Comparison of ENCODE assay signal across 8 cellular contexts in genomic region chr4:139177049-139177887, GRCh38. TPM values are rescaled to one million over a fixed set of nuclear protein-coding genes. Genes with fewer than 3 reads are reported as not detected.
DNase-seq lines count a peak whose midpoint lies in the region; ATAC-seq, FAIRE-seq and TF ChIP-seq lines count a peak whose summit lies in the region.

Gene ELF2, minus strand, starts transcription at chr4:139177218. Its CDS starts 39,517 bp downstream, at chr4:139137701.

- H3K27me3 ChIP-seq in transverse colon = no peaks in the 10 kb centered on the region

- H3K36me3 ChIP-seq in transverse colon = no peaks in the 10 kb centered on the region

- H3K4me1 ChIP-seq in transverse colon = peaks cover 9 to 24% (median 12%) of the 10 kb centered on the region in 4 donors

- DNase-seq in GM12891 (ENCODE audit: insufficient read length, low spot score) (peak; percentile 72), NCI-H1417 treated with DMSO at 0.1 percent for 48 hours (lab: John Stamatoyannopoulos, UW) (peak; percentile 47), T-helper 1 cell (peak; percentile 75 to 91 (median 86)), cardiac septum (ENCODE audit: low spot score) (peak; percentile 97), posterior cingulate gyrus (peak; percentile 86 to 99 (median 93)), transverse colon (peak; percentile 95)

- intact Hi-C loops in cardiac septum (cut with DNase I) (loop anchor here (2.0 to 5.0 kb wide), 5 partner anchors 80 to 275 kb away; partner anchors contain the start of genes NAA15, NOCT and RAB33B), posterior cingulate gyrus (cut with DNase I) (loop anchor here (5.0 to 10.0 kb wide), 4 partner anchors 80 to 380 kb away; partner anchors contain the start of genes NOCT, RAB33B and SETD7), transverse colon (cut with DNase I; ENCODE audit: low total_unique reads) (loop anchor here (5.0 kb wide), 1 partner anchor 95 kb away; no protein-coding TSS in a partner anchor)

- WGBS in adipose tissue, 3 donors = 0 to 1% (median 1%) methylated on average over 54 to 84 of the region's 84 CpGs
- 0 to 1% methylated on average over 9 to 36 of the region's 84 CpGs for WGBS in transverse colon (ENCODE audit: low coverage in 1 of 2), 2 donors

- TF ChIP-seq CTCF in transverse colon (IDR thresholded peaks at IDR 0.05) = no peak

- H3K27ac ChIP-seq in adipose tissue (ENCODE audit: low read depth, low read length) = peak within 1 kb of the TSS; percentile 100
- H3K27ac ChIP-seq in transverse colon = peak within 1 kb of the TSS; percentile 99 to 100 (median 100)

- ATAC-seq in HG02798 (IDR thresholded peaks at IDR 0.05; ENCODE audit: poor library complexity, unreplicated experiment) = peak; percentile 38

- no peak; the same call in 1 of the 2 replicates for TF ChIP-seq POLR2A in GM12891 (IDR thresholded peaks at IDR 0.05; ENCODE audit: low read depth, low read length)
- TF ChIP-seq POLR2A in transverse colon (IDR thresholded peaks at IDR 0.05) = no peak

- in situ Hi-C loops in transverse colon (cut with MboI; ENCODE audit: low pct_ligation_motif_present in 1 of 4, low pct_unique_long_range_greater_than_20kb in 1 of 4, low sequenced_read_pairs in 3 of 4) = no loop called here

- no peak for TF ChIP-seq EP300 in transverse colon (IDR thresholded peaks at IDR 0.05; ENCODE audit: low read depth)

- H3K4me3 ChIP-seq in transverse colon = peak within 1 kb of the TSS; percentile 89 to 100 (median 96)

- no peaks in the 10 kb centered on the region for H3K9me3 ChIP-seq in transverse colon

- peak; percentile 38 for FAIRE-seq in GM12891 (lab: Jason Lieb, UNC)

TF ChIP-seq in GM12891, 5 proteins besides CTCF, POLR2A, EP300 and RAD21:
- TF ChIP-seq SPI1 (IDR thresholded peaks at IDR 0.05; ENCODE audit: low read depth, low read length) (no peak), POLR2AphosphoS5 (IDR thresholded peaks at IDR 0.05; ENCODE audit: low read depth, low read length) (no peak), TAF1 (IDR thresholded peaks at IDR 0.05; ENCODE audit: low read depth, low read length) (no peak), POU2F2 (IDR thresholded peaks at IDR 0.05; ENCODE audit: low read depth, low read length) (no peak), PAX5 (IDR thresholded peaks at IDR 0.05; ENCODE audit: insufficient read depth, low read length, severe bottlenecking) (no peak)

RNA-seq across cellular contexts. Expression of gene ELF2, which starts in this region (rescaled TPM):
- polyA plus RNA-seq in GM12891 (2012; ENCODE audit: low read depth, missing spikeins) = 15.5 TPM
- polyA plus RNA-seq in adipose tissue = 10 to 100 TPM; 11.8 to 17.0 (median 16.8) TPM
- total RNA-seq in cardiac septum (31.0 TPM), transverse colon (10 to 100 TPM; 21.7 to 65.6 (median 41.8) TPM)

Comparison
In these comparisons a context has a peak if more than half of its experiments do, and no peak if none do; other contexts are left out.
1. Peak in every context shown above with its lines: DNase-seq, ATAC-seq, H3K4me3 ChIP-seq and H3K27ac ChIP-seq.
2. DNase-seq: peak in every context shown above with its lines; median percentile 97 in cardiac septum; 95 in transverse colon; 93 in posterior cingulate gyrus; 86 in T-helper 1 cell; 72 in GM12891; 47 in NCI-H1417 treated with DMSO at 0.1 percent for 48 hours.